17 cellular contexts compared by ENCODE assay signal in the genomic region with DNA sequence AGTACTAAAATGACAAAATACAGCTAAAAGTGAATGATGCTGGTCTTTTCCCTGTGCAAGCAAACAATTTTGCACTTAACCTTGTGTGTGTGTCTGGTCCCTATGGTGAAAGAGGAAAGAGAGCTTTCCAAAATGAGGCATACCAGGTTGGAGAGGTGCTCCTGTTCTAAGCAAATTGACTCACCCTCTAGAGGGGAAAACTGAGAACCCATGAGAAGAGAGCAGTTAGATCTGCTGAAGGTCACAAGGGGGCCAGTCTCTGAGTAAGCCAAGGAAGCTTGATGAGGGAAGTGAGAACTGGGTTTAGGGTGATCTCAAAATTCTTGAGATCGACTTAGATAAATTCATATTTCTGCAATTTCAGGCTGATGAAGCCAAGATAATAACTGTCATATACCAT.
DNase-seq lines count a peak whose midpoint lies in the region; ATAC-seq and TF ChIP-seq lines count a peak whose summit lies in the region.
"Had no signal": no experiment of that assay in that cellular context is flagged by ENCODE, and none has a peak within 500 bp of the region (broad histone marks: within the 10 kb centered on the region; RNA-seq: fewer than 3 reads in every experiment).

No MANE protein-coding gene starts in this region.

- no peak overlapping the region for H3K4me3 Mint-ChIP-seq in T-helper 17 cell
- H3K4me3 Mint-ChIP-seq: CD14-positive monocyte had no signal

- H3K27ac Mint-ChIP-seq in T-helper 17 cell, result no peak overlapping the region
- H3K27ac Mint-ChIP-seq: CD14-positive monocyte had no signal

- DNase-seq in DMS153 (lab: John Stamatoyannopoulos, UW) (peak; percentile 29), DMS153 treated with DMSO at 0.1 percent for 48 hours (lab: John Stamatoyannopoulos, UW; ENCODE audit: unreplicated experiment) (no peak), NCI-H2029 (lab: John Stamatoyannopoulos, UW) (peak; percentile 92), choroid plexus epithelial cell (ENCODE audit: low read depth) (peak; percentile 26), upper lobe of right lung (no peak), WERI-Rb-1 (no peak), T-helper 17 cell (no peak), hepatic stellate cell (ENCODE audit: low spot score) (no peak)
- DNase-seq: NCI-H1436, NCI-H1930, NCI-H2171, NCI-H446, SHP77, SK-N-SH had no signal

- no peaks in the 10 kb centered on the region for H3K4me1 ChIP-seq in upper lobe of right lung

- no peaks in the 10 kb centered on the region for H3K27me3 ChIP-seq in upper lobe of right lung
- no peaks in the 10 kb centered on the region for H3K27me3 ChIP-seq in WERI-Rb-1 (ENCODE audit: insufficient read depth, low read depth, severe bottlenecking)

- H3K27me3 Mint-ChIP-seq in T-helper 17 cell, result no peaks in the 10 kb centered on the region

- no peak overlapping the region for H3K27ac ChIP-seq in upper lobe of right lung
- no peak overlapping the region for H3K27ac ChIP-seq in WERI-Rb-1
- H3K27ac ChIP-seq: 22Rv1 had no signal

- H3K4me3 ChIP-seq in choroid plexus epithelial cell (ENCODE audit: low read depth, low read length), result no peak overlapping the region
- H3K4me3 ChIP-seq in upper lobe of right lung, result no peak overlapping the region
- H3K4me3 ChIP-seq in WERI-Rb-1 (ENCODE audit: low read depth, low read length), result no peak overlapping the region
- H3K4me3 ChIP-seq: K562 had no signal

- no peak for TF ChIP-seq CTCF in choroid plexus epithelial cell (conservative IDR thresholded peaks at IDR 0.05; ENCODE audit: low read depth, low read length)
- no peak for TF ChIP-seq CTCF in upper lobe of right lung (IDR thresholded peaks at IDR 0.05)
- no peak for TF ChIP-seq CTCF in WERI-Rb-1 (IDR thresholded peaks at IDR 0.05; ENCODE audit: low read depth, low read length)

- H3K36me3 ChIP-seq in upper lobe of right lung (no peaks in the 10 kb centered on the region), WERI-Rb-1 (no peaks in the 10 kb centered on the region)

- no peaks in the 10 kb centered on the region for H3K9me3 ChIP-seq in upper lobe of right lung
- no peaks in the 10 kb centered on the region for H3K9me3 ChIP-seq in WERI-Rb-1 (ENCODE audit: severe bottlenecking)
- H3K9me3 ChIP-seq in T-helper 17 cell (ENCODE audit: control insufficient read depth, low read length, poor library complexity, severe bottlenecking), result no peaks in the 10 kb centered on the region
- H3K9me3 ChIP-seq: SK-N-SH had no signal

- intact Hi-C loops in upper lobe of right lung (cut with DNase I), result no loop called here

- ATAC-seq in upper lobe of right lung (peak; percentile 12), T-helper 17 cell (no peak)
- ATAC-seq: K562 had no signal

- H3K36me3 Mint-ChIP-seq in T-helper 17 cell (ENCODE audit: low read depth), result no peaks in the 10 kb centered on the region
- H3K36me3 Mint-ChIP-seq: CD14-positive monocyte had no signal

- no peaks in the 10 kb centered on the region for H3K4me1 Mint-ChIP-seq in T-helper 17 cell
- H3K4me1 Mint-ChIP-seq: CD14-positive monocyte had no signal

Comparison
In these comparisons a context has a peak if more than half of its experiments do, and no peak if none do; other contexts are left out.
1. DNase-seq: peak in DMS153 (single experiment), NCI-H2029 (single experiment) and choroid plexus epithelial cell (single experiment); none in DMS153 treated with DMSO at 0.1 percent for 48 hours (single experiment), upper lobe of right lung (single experiment), WERI-Rb-1 (single experiment), T-helper 17 cell (0 of 3) and hepatic stellate cell (single experiment).